ENCODE assay signal across 8 cellular contexts in genomic region chr19:49890349-49891311, GRCh38. TPM values are rescaled to one million over a fixed set of nuclear protein-coding genes. Genes with fewer than 3 reads are reported as not detected.
DNase-seq lines count a peak whose midpoint lies in the region; ATAC-seq and TF ChIP-seq lines count a peak whose summit lies in the region.

No MANE protein-coding gene starts in this region.

- peaks cover 0 to 2% of the 10 kb centered on the region in 2 donors for H3K27me3 Mint-ChIP-seq in natural killer cell treated with Interleukin-12 subunit alpha and Interleukin-12 subunit beta and Interleukin-15 and Interleukin-18, amount 100 ng/mL, for 72 hours

- H3K27me3 ChIP-seq in suprapubic skin: no peaks in the 10 kb centered on the region

- WGBS in suprapubic skin: 4% methylated on average over 47 of the region's 69 CpGs

- TF ChIP-seq CTCF in coronary artery (IDR thresholded peaks at IDR 0.05) (peak; percentile 17), suprapubic skin (IDR thresholded peaks at IDR 0.05) (no peak)

- H3K36me3 Mint-ChIP-seq in natural killer cell treated with Interleukin-12 subunit alpha and Interleukin-12 subunit beta and Interleukin-15 and Interleukin-18, amount 100 ng/mL, for 72 hours: no peaks in the 10 kb centered on the region

- TF ChIP-seq POLR2A in suprapubic skin (IDR thresholded peaks at IDR 0.05): no peak

- peak overlapping the region; percentile 60 for H3K4me3 ChIP-seq in coronary artery
- H3K4me3 ChIP-seq in suprapubic skin: peak overlapping the region; percentile 49

- peak overlapping the region; percentile 62 for H3K4me3 Mint-ChIP-seq in natural killer cell treated with Interleukin-12 subunit alpha and Interleukin-12 subunit beta and Interleukin-15 and Interleukin-18, amount 100 ng/mL, for 72 hours

- peak; percentile 27 to 55 for DNase-seq in NCI-H2081 (lab: John Stamatoyannopoulos, UW)
- DNase-seq in NCI-H2081 treated with DMSO at 0.1 percent for 48 hours (lab: John Stamatoyannopoulos, UW): no peak
- no peak for DNase-seq in coronary artery (ENCODE audit: low spot score)
- no peak for DNase-seq in natural killer cell treated with Interleukin-12 subunit alpha and Interleukin-12 subunit beta and Interleukin-15 and Interleukin-18, amount 100 ng/mL, for 72 hours (ENCODE audit: low spot score)
- DNase-seq in suprapubic skin (ENCODE audit: low spot score in 2 of 2): peak in 1 of 2 donors; percentile 76

- peak; percentile 74 to 77 for ATAC-seq in activated CD4-positive, CD25-positive, alpha-beta regulatory T cell treated with anti-CD3 and anti-CD28 coated beads, Interleukin-2, amount 50 U/mL, for 24 hours
- peak; percentile 64 to 80 for ATAC-seq in natural killer cell treated with Interleukin-12 subunit alpha and Interleukin-12 subunit beta and Interleukin-15 and Interleukin-18, amount 100 ng/mL, for 72 hours
- ATAC-seq in GM21447 (IDR thresholded peaks at IDR 0.05; ENCODE audit: unreplicated experiment): no peak
- ATAC-seq in HG03354 (IDR thresholded peaks at IDR 0.05; ENCODE audit: poor library complexity, severe bottlenecking, unreplicated experiment): no peak

- peaks cover 14 to 24% of the 10 kb centered on the region in 2 donors for H3K4me1 Mint-ChIP-seq in natural killer cell treated with Interleukin-12 subunit alpha and Interleukin-12 subunit beta and Interleukin-15 and Interleukin-18, amount 100 ng/mL, for 72 hours (ENCODE audit: low read depth in 2 of 2)

- H3K9me3 Mint-ChIP-seq in natural killer cell treated with Interleukin-12 subunit alpha and Interleukin-12 subunit beta and Interleukin-15 and Interleukin-18, amount 100 ng/mL, for 72 hours: no peaks in the 10 kb centered on the region

- H3K9me3 ChIP-seq in suprapubic skin: no peaks in the 10 kb centered on the region

- H3K36me3 ChIP-seq in suprapubic skin: peaks cover 7% of the 10 kb centered on the region

- H3K27ac Mint-ChIP-seq in natural killer cell treated with Interleukin-12 subunit alpha and Interleukin-12 subunit beta and Interleukin-15 and Interleukin-18, amount 100 ng/mL, for 72 hours: no peak overlapping the region

- TF ChIP-seq EP300 in suprapubic skin (IDR thresholded peaks at IDR 0.05): no peak

- H3K27ac ChIP-seq in coronary artery (no peak overlapping the region), suprapubic skin (no peak overlapping the region)

- H3K4me1 ChIP-seq in suprapubic skin: peaks cover 23% of the 10 kb centered on the region

RNA-seq across cellular contexts. Expression of gene IL4I1, which starts 6.1 kb away (rescaled TPM):
- total RNA-seq in natural killer cell treated with Interleukin-12 subunit alpha and Interleukin-12 subunit beta and Interleukin-15 and Interleukin-18, amount 100 ng/mL, for 72 hours: 10 to 100 TPM in 1 of 2 donors, 1 to 10 TPM in 1; 2.4 to 15.1 TPM
- total RNA-seq in suprapubic skin: under 1 TPM in 1 of 4 donors, not detected in 3; 0.89 TPM

RNA-seq across cellular contexts. Expression of gene TBC1D17, which starts 13.1 kb away (rescaled TPM):
- total RNA-seq in natural killer cell treated with Interleukin-12 subunit alpha and Interleukin-12 subunit beta and Interleukin-15 and Interleukin-18, amount 100 ng/mL, for 72 hours: 10 to 100 TPM; 26.0 to 34.0 TPM
- 10 to 100 TPM; 40.5 to 93.4 (median 59.4) TPM for total RNA-seq in suprapubic skin

RNA-seq across cellular contexts. Expression of gene AKT1S1, which starts 13.5 kb away (rescaled TPM):
- total RNA-seq in natural killer cell treated with Interleukin-12 subunit alpha and Interleukin-12 subunit beta and Interleukin-15 and Interleukin-18, amount 100 ng/mL, for 72 hours: 10 to 100 TPM; 16.8 to 32.1 TPM
- total RNA-seq in suprapubic skin: 10 to 100 TPM; 19.3 to 25.1 (median 20.0) TPM

RNA-seq across cellular contexts. Expression of gene PNKP, which starts 23.3 kb away (rescaled TPM):
- 100 to 1,000 TPM; 146 to 205 TPM for total RNA-seq in natural killer cell treated with Interleukin-12 subunit alpha and Interleukin-12 subunit beta and Interleukin-15 and Interleukin-18, amount 100 ng/mL, for 72 hours
- total RNA-seq in suprapubic skin: 10 to 100 TPM; 26.0 to 53.3 (median 40.5) TPM

RNA-seq across cellular contexts. Expression of gene ATF5, which starts 38.4 kb away (rescaled TPM):
- total RNA-seq in natural killer cell treated with Interleukin-12 subunit alpha and Interleukin-12 subunit beta and Interleukin-15 and Interleukin-18, amount 100 ng/mL, for 72 hours: 10 to 100 TPM; 12.1 to 12.4 TPM
- 1 to 10 TPM; 4.5 to 9.1 (median 6.7) TPM for total RNA-seq in suprapubic skin

Comparison
In these comparisons a context has a peak if more than half of its experiments do, and no peak if none do; other contexts are left out.
1. DNase-seq: peak in NCI-H2081 (2 of 2); none in NCI-H2081 treated with DMSO at 0.1 percent for 48 hours (single experiment), coronary artery (single experiment) and natural killer cell treated with Interleukin-12 subunit alpha and Interleukin-12 subunit beta and Interleukin-15 and Interleukin-18, amount 100 ng/mL, for 72 hours (single experiment).
2. ATAC-seq: peak in activated CD4-positive, CD25-positive, alpha-beta regulatory T cell treated with anti-CD3 and anti-CD28 coated beads, Interleukin-2, amount 50 U/mL, for 24 hours (2 of 2) and natural killer cell treated with Interleukin-12 subunit alpha and Interleukin-12 subunit beta and Interleukin-15 and Interleukin-18, amount 100 ng/mL, for 72 hours (2 of 2); none in GM21447 (single experiment) and HG03354 (single experiment).